ENCODE assay signal across 10 cellular contexts in genomic region chr14:89427426-89428162, GRCh38. TPM values are rescaled to one million over a fixed set of nuclear protein-coding genes. Genes with fewer than 3 reads are reported as not detected.
DNase-seq lines count a peak whose midpoint lies in the region; ATAC-seq, FAIRE-seq and TF ChIP-seq lines count a peak whose summit lies in the region.
"Had no signal": no experiment of that assay in that cellular context is flagged by ENCODE, and none has a peak within 500 bp of the region (broad histone marks: within the 10 kb centered on the region; RNA-seq: fewer than 3 reads in every experiment).

No MANE protein-coding gene starts in this region.

- H3K4me3 Mint-ChIP-seq in astrocyte (ENCODE audit: unreplicated experiment) = no peak overlapping the region

- no peak overlapping the region for H3K4me2 ChIP-seq in astrocyte (ENCODE audit: low read length)
- peak overlapping the region; percentile 74 for H3K4me2 ChIP-seq in keratinocyte (ENCODE audit: control insufficient read depth, extremely low read depth, insufficient read depth, low read depth, low read length)

- in situ Hi-C loops in KBM-7 (cut with MboI; ENCODE audit: low pct_unique_long_range_greater_than_20kb, low sequenced_read_pairs) = no loop called here

- DNase-seq in NCI-H69 (lab: John Stamatoyannopoulos, UW) (peak; percentile 39), astrocyte (ENCODE audit: low read depth) (no peak), keratinocyte (ENCODE audit: low read depth, low spot score) (no peak), small intestine (peak; percentile 74), GM12891 (ENCODE audit: insufficient read length, low spot score) (no peak), KBM-7 (no peak)
- DNase-seq: activated gamma-delta T cell, DMS153 had no signal

- peak overlapping the region; percentile 1 for H3K27ac Mint-ChIP-seq in astrocyte (ENCODE audit: unreplicated experiment)

- H3K27me3 Mint-ChIP-seq in astrocyte (ENCODE audit: low read depth, unreplicated experiment) = no peaks in the 10 kb centered on the region

- no peaks in the 10 kb centered on the region for H4K20me1 ChIP-seq in astrocyte (ENCODE audit: insufficient read depth, low read length)
- H4K20me1 ChIP-seq in keratinocyte (ENCODE audit: control insufficient read depth, extremely low read depth, insufficient read depth, low read length) = no peaks in the 10 kb centered on the region

- TF ChIP-seq CTCF in astrocyte (IDR thresholded peaks at IDR 0.05; ENCODE audit: insufficient read depth, low read depth, low read length) (no peak), keratinocyte (optimal IDR thresholded peaks at IDR 0.05 in 1 of 3, IDR thresholded peaks at IDR 0.05 in 1 of 3, conservative IDR thresholded peaks at IDR 0.05 in 1 of 3; ENCODE audit: extremely low read depth in 1 of 3, insufficient read depth in 2 of 3, low read length in 3 of 3) (no peak)

- no peak for ATAC-seq in GM18867 (IDR thresholded peaks at IDR 0.05; ENCODE audit: unreplicated experiment)
- no peak for ATAC-seq in HG03175 (IDR thresholded peaks at IDR 0.05; ENCODE audit: unreplicated experiment)

- H3K9ac ChIP-seq in astrocyte (ENCODE audit: low read length) = no peak overlapping the region
- H3K9ac ChIP-seq in keratinocyte (ENCODE audit: control insufficient read depth, extremely low read depth, insufficient read depth, low read length) = no peak overlapping the region

- H3K4me1 ChIP-seq in astrocyte (ENCODE audit: insufficient read depth, low read length) (peaks cover 39% of the 10 kb centered on the region), keratinocyte (ENCODE audit: control insufficient read depth, extremely low read depth, insufficient read depth, low read length) (peaks cover 48% of the 10 kb centered on the region), small intestine (ENCODE audit: control insufficient read depth in 2 of 2, insufficient read depth in 1 of 2, low read depth in 1 of 2, low read length in 1 of 2) (peaks cover 8 to 12% of the 10 kb centered on the region in 2 donors)

- H3K27me3 ChIP-seq in astrocyte (ENCODE audit: insufficient read depth, low read length) (no peaks in the 10 kb centered on the region), keratinocyte (ENCODE audit: control insufficient read depth, extremely low read depth, insufficient read depth, low read length) (no peaks in the 10 kb centered on the region), small intestine (ENCODE audit: control insufficient read depth in 2 of 2, insufficient read depth in 2 of 2, low read length in 2 of 2) (no peaks in the 10 kb centered on the region)

- no peaks in the 10 kb centered on the region for H3K9me3 Mint-ChIP-seq in astrocyte (ENCODE audit: unreplicated experiment)

- WGBS in small intestine, 3 donors = 61 to 74% (median 72%) methylated on average over 11 of the region's 11 CpGs

- H2AFZ ChIP-seq in astrocyte (ENCODE audit: low read depth, low read length) = no peak overlapping the region
- no peak overlapping the region for H2AFZ ChIP-seq in keratinocyte (ENCODE audit: control insufficient read depth, low read length)

- peaks cover 58% of the 10 kb centered on the region for H3K4me1 Mint-ChIP-seq in astrocyte (ENCODE audit: low read depth, unreplicated experiment)

- TF ChIP-seq POLR2A in GM12891 (IDR thresholded peaks at IDR 0.05; ENCODE audit: low read depth, low read length) = no peak

- peaks cover 5% of the 10 kb centered on the region for H3K79me2 ChIP-seq in astrocyte (ENCODE audit: insufficient read depth, low read length)
- no peaks in the 10 kb centered on the region for H3K79me2 ChIP-seq in keratinocyte (ENCODE audit: control insufficient read depth, insufficient read depth, low read length)

- FAIRE-seq in astrocyte (lab: Jason Lieb, UNC) (no peak), keratinocyte (lab: Jason Lieb, UNC) (no peak), small intestine (lab: Jason Lieb, UNC) (no peak), GM12891 (lab: Jason Lieb, UNC) (no peak)

- peak overlapping the region; percentile 72 for H3K27ac ChIP-seq in astrocyte (ENCODE audit: low read depth, low read length)
- no peak overlapping the region for H3K27ac ChIP-seq in keratinocyte (ENCODE audit: control insufficient read depth, insufficient read depth, low read length)
- H3K27ac ChIP-seq in small intestine (ENCODE audit: low read depth in 1 of 2, low read length in 1 of 2) = no peak overlapping the region

- H3K9me1 ChIP-seq in keratinocyte (ENCODE audit: control insufficient read depth, extremely low read depth, insufficient read depth, low read length) = no peaks in the 10 kb centered on the region

- H3K36me3 ChIP-seq in astrocyte (ENCODE audit: insufficient read depth, low read length) (no peaks in the 10 kb centered on the region), keratinocyte (ENCODE audit: control insufficient read depth in 2 of 2, extremely low read depth in 1 of 2, insufficient read depth in 2 of 2, low read length in 2 of 2) (no peaks in the 10 kb centered on the region), small intestine (ENCODE audit: control insufficient read depth in 2 of 2, insufficient read depth in 2 of 2, low read length in 2 of 2) (no peaks in the 10 kb centered on the region)

- H3K4me3 ChIP-seq in astrocyte (ENCODE audit: insufficient read depth, low read depth, low read length) (no peak overlapping the region), keratinocyte (ENCODE audit: control insufficient read depth in 2 of 3, extremely low read depth in 1 of 3, insufficient read depth in 2 of 3, low read depth in 1 of 3, low read length in 3 of 3) (no peak overlapping the region), small intestine (ENCODE audit: low read depth in 1 of 2, low read length in 2 of 2) (no peak overlapping the region)

- peaks cover 5% of the 10 kb centered on the region for H3K36me3 Mint-ChIP-seq in astrocyte (ENCODE audit: low read depth, unreplicated experiment)

- dilution Hi-C loops in keratinocyte (cut with MboI; ENCODE audit: extremely low pct_ligation_motif_present, low sequenced_read_pairs) = no loop called here

- H3K9me3 ChIP-seq in astrocyte (ENCODE audit: insufficient read depth, low read depth, low read length) (no peaks in the 10 kb centered on the region), keratinocyte (ENCODE audit: control insufficient read depth, low read depth, low read length) (no peaks in the 10 kb centered on the region), small intestine (ENCODE audit: control insufficient read depth, low read depth) (no peaks in the 10 kb centered on the region)

TF ChIP-seq in GM12891, 5 proteins besides CTCF, POLR2A, EP300 and RAD21:
- TF ChIP-seq POU2F2 (IDR thresholded peaks at IDR 0.05; ENCODE audit: low read depth, low read length) = no peak

RNA-seq across cellular contexts. Expression of gene FOXN3, which starts 10.6 kb away (rescaled TPM):
- 105 and 122 TPM in 2 replicates for total RNA-seq in astrocyte
- polyA plus RNA-seq in keratinocyte = 10.1 to 10.6 TPM (median 10.2 TPM) in 3 replicates
- 5.7 TPM for polyA plus RNA-seq in keratinocyte (2011; ENCODE audit: low read depth)
- 11.2 and 11.5 TPM in 2 replicates for polyA plus RNA-seq in keratinocyte (2011; cell fraction: cytosol; rRNA removed)
- polyA plus RNA-seq in keratinocyte (2011; cell fraction: nucleus; rRNA removed) = 10.5 and 13.4 TPM in 2 replicates
- polyA plus RNA-seq in keratinocyte (2012; ENCODE audit: low replicate concordance) = 8.1 and 9.7 TPM in 2 replicates
- 27.5 to 28.6 TPM (median 28.3 TPM) in 3 replicates for polyA minus RNA-seq in keratinocyte
- 14.6 TPM for polyA minus RNA-seq in keratinocyte (2011; cell fraction: cytosol; rRNA and poly(A)+ RNA removed)
- 29.0 and 31.9 TPM in 2 replicates for polyA minus RNA-seq in keratinocyte (2011; cell fraction: nucleus; rRNA and poly(A)+ RNA removed)
- polyA plus RNA-seq in small intestine = 10 to 100 TPM; 22.0 to 47.3 (median 47.2) TPM
- polyA plus RNA-seq in GM12891 (2012; ENCODE audit: low read depth, missing spikeins) = 15.4 TPM

Comparison
In these comparisons a context has a peak if more than half of its experiments do, and no peak if none do; other contexts are left out.
1. DNase-seq: peak in NCI-H69 (single experiment) and small intestine (single experiment); none in astrocyte (single experiment), keratinocyte (single experiment), GM12891 (single experiment) and KBM-7 (single experiment).